Comparison of ENCODE assay signal across 1 cellular context in the genomic region with DNA sequence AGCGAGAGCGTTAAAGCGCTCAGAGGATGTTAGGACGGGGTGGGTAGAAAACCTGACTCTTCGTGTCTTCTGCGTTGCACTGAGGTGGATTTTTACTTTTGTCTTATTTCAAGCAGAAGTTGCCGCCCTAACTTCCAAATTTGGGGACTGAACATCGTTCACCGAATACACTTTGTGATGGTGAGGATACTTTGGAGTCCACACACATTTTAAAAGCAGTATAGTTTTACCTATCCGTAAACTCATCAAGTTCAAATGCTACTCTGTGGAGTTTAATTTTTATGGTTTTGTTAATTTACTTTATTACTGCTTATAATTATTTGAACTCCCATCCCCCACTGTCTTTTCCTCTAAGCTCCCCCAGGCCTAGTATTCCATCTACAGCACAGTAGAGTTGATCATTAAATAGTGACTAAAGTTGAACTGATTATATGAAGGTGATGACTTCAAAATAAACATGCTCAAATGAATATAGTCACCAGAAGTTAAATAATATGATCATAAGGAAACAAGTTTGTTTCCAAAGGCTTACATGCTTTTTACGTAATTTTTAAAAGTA.
TF ChIP-seq lines count a peak whose summit lies in the region.

No MANE protein-coding gene starts in this region.

TF ChIP-seq in IMR-90, 13 proteins besides CTCF, POLR2A, EP300 and RAD21:
- TF ChIP-seq ELK1 (IDR thresholded peaks at IDR 0.05; ENCODE audit: borderline replicate concordance, low read depth, low read length) (no peak), MAZ (IDR thresholded peaks at IDR 0.05; ENCODE audit: borderline replicate concordance, low read depth, low read length) (no peak), NFE2L2 (IDR thresholded peaks at IDR 0.05; ENCODE audit: low read depth, low read length) (no peak), FOS (IDR thresholded peaks at IDR 0.05; ENCODE audit: low read depth, low read length) (no peak), CHD1 (IDR thresholded peaks at IDR 0.05; ENCODE audit: low read depth, low read length) (no peak), BHLHE40 (IDR thresholded peaks at IDR 0.05; ENCODE audit: low read depth, low read length) (no peak), RCOR1 (IDR thresholded peaks at IDR 0.05; ENCODE audit: insufficient replicate concordance, low read length) (no peak), MAFK (IDR thresholded peaks at IDR 0.05; ENCODE audit: low read depth, low read length) (no peak), CEBPB (IDR thresholded peaks at IDR 0.05; ENCODE audit: low read depth, low read length) (no peak), MXI1 (IDR thresholded peaks at IDR 0.05; ENCODE audit: borderline replicate concordance, low read depth, low read length) (no peak), RFX5 (IDR thresholded peaks at IDR 0.05; ENCODE audit: low read depth, low read length) (no peak), SMC3 (IDR thresholded peaks at IDR 0.05; ENCODE audit: low read depth, low read length) (no peak)
- TF ChIP-seq, protein P1, sequence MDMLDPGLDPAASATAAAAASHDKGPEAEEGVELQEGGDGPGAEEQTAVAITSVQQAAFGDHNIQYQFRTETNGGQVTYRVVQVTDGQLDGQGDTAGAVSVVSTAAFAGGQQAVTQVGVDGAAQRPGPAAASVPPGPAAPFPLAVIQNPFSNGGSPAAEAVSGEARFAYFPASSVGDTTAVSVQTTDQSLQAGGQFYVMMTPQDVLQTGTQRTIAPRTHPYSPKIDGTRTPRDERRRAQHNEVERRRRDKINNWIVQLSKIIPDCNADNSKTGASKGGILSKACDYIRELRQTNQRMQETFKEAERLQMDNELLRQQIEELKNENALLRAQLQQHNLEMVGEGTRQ (IDR thresholded peaks at IDR 0.05; ENCODE audit: low read depth, low read length) = no peak
